Comparison of ENCODE assay signal across 1 cellular context in the genomic region with DNA sequence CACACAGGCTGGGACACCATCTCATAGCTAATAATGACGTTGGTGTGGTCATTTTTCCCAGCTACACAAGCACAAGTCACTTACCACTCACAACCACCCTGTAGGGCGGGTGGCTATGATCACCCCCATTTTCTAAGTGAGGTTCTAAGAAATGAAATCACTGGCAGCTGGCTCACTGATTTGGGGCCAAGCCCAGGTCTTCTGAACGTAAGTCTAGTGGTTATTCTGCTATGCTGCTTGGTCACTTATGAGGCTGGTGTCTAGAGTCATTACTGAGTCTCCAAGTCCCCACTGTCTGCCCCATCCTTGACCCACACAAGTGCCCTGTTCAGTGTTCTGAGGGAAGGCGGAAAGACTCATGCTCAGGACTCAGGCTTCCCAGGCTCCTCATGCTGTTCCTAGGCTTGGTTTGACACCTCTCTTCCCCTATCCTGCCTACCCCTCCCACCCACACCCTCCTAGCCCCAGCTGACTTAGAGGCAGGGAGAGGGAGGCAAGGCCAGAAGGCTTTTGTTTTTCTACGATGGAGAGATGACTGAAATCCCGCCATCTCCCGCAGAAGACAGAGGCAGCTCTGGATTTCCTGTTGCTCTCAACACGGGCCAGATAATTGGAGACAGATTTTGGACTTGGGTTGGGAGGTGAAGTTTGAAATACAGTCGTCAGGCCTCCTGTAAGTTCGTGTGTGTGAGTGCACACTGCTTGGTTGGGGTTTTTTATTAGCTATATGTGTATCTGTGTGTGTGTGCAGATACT.
TF ChIP-seq lines count a peak whose summit lies in the region.

No MANE protein-coding gene starts in this region.

TF ChIP-seq in K562, 482 proteins besides CTCF, POLR2A, EP300 and RAD21 (continued from another document):
- TF ChIP-seq GTF2E2 (tag; IDR thresholded peaks at IDR 0.05) (no peak), RBM22 (IDR thresholded peaks at IDR 0.05; ENCODE audit: low read depth, low read length, poor library complexity, severe bottlenecking) (no peak)
